ENCODE assay signal across 9 cellular contexts in genomic region chr13:75365724-75366173, GRCh38.
DNase-seq lines count a peak whose midpoint lies in the region; ATAC-seq and TF ChIP-seq lines count a peak whose summit lies in the region.
"Had no signal": no experiment of that assay in that cellular context is flagged by ENCODE, and none has a peak within 500 bp of the region (broad histone marks: within the 10 kb centered on the region; RNA-seq: fewer than 3 reads in every experiment).

No MANE protein-coding gene starts in this region.

- POLR2A ChIA-PET in naive thymus-derived CD4-positive, alpha-beta T cell (lab: Charles Lee), result interaction anchor here (1.0 kb wide), 1 partner anchor 40 kb away, joined by 4 read pairs; no protein-coding TSS in a partner anchor

- peak overlapping the region; percentile 79 for H3K27ac Mint-ChIP-seq in activated naive CD8-positive, alpha-beta T cell treated with anti-CD3 and anti-CD28 coated beads for 36 hours
- H3K27ac Mint-ChIP-seq in naive thymus-derived CD4-positive, alpha-beta T cell, result peak overlapping the region in 1 of 9 donors; percentile 86

- H3K36me3 ChIP-seq in naive thymus-derived CD4-positive, alpha-beta T cell (ENCODE audit: control insufficient read depth in 2 of 3, insufficient read depth in 3 of 3, low read length in 3 of 3), result no peaks in the 10 kb centered on the region
- no peaks in the 10 kb centered on the region for H3K36me3 ChIP-seq in effector memory CD4-positive, alpha-beta T cell (ENCODE audit: control insufficient read depth, insufficient read depth, low read length)

- no peaks in the 10 kb centered on the region for H3K4me1 ChIP-seq in naive thymus-derived CD4-positive, alpha-beta T cell (ENCODE audit: control insufficient read depth in 2 of 2, insufficient read depth in 2 of 2, low read length in 2 of 2)
- H3K4me1 ChIP-seq in effector memory CD4-positive, alpha-beta T cell (ENCODE audit: control insufficient read depth, insufficient read depth, low read length, poor library complexity, severe bottlenecking), result no peaks in the 10 kb centered on the region

- H3K27ac ChIP-seq in naive thymus-derived CD4-positive, alpha-beta T cell (ENCODE audit: low read depth, low read length), result no peak overlapping the region
- no peak overlapping the region for H3K27ac ChIP-seq in effector memory CD4-positive, alpha-beta T cell (ENCODE audit: insufficient read depth, low read length, poor library complexity, severe bottlenecking)
- no peak overlapping the region for H3K27ac ChIP-seq in substantia nigra (ENCODE audit: low read depth, low read length, poor library complexity, severe bottlenecking)
- H3K27ac ChIP-seq: VCaP had no signal

- H3K36me3 Mint-ChIP-seq in activated naive CD8-positive, alpha-beta T cell treated with anti-CD3 and anti-CD28 coated beads for 36 hours, result no peaks in the 10 kb centered on the region
- no peaks in the 10 kb centered on the region for H3K36me3 Mint-ChIP-seq in naive thymus-derived CD4-positive, alpha-beta T cell

- CTCF ChIA-PET in naive thymus-derived CD4-positive, alpha-beta T cell (lab: Charles Lee), result no interaction called here

- no peak overlapping the region for H3K4me3 ChIP-seq in naive thymus-derived CD4-positive, alpha-beta T cell (ENCODE audit: low read length)
- H3K4me3 ChIP-seq in effector memory CD4-positive, alpha-beta T cell (ENCODE audit: insufficient read depth, low read depth, low read length, poor library complexity, severe bottlenecking), result no peak overlapping the region

- peak overlapping the region; percentile 26 for H3K4me3 Mint-ChIP-seq in activated naive CD8-positive, alpha-beta T cell treated with anti-CD3 and anti-CD28 coated beads for 36 hours
- H3K4me3 Mint-ChIP-seq in naive thymus-derived CD4-positive, alpha-beta T cell, result peak overlapping the region in 1 of 10 donors; percentile 72

- H3K9me3 Mint-ChIP-seq in activated naive CD8-positive, alpha-beta T cell treated with anti-CD3 and anti-CD28 coated beads for 36 hours, result no peaks in the 10 kb centered on the region
- H3K9me3 Mint-ChIP-seq in naive thymus-derived CD4-positive, alpha-beta T cell, result no peaks in the 10 kb centered on the region

- peak; percentile 95 for ATAC-seq in GM21447 (IDR thresholded peaks at IDR 0.05; ENCODE audit: unreplicated experiment)
- peak; percentile 88 for ATAC-seq in HG03575 (IDR thresholded peaks at IDR 0.05; ENCODE audit: extremely low read depth, insufficient number of reproducible peaks, low FRiP score, unreplicated experiment)
- ATAC-seq in naive thymus-derived CD4-positive, alpha-beta T cell, result peak; percentile 75

- DNase-seq in activated naive CD8-positive, alpha-beta T cell treated with anti-CD3 and anti-CD28 coated beads for 36 hours, result no peak
- peak in 1 of 9 donors; percentile 34 for DNase-seq in naive thymus-derived CD4-positive, alpha-beta T cell
- no peak for DNase-seq in effector memory CD4-positive, alpha-beta T cell
- DNase-seq in substantia nigra (lab: John Stamatoyannopoulos, UW) (no peak), RPMI8226 (no peak)

- H3K27me3 Mint-ChIP-seq in activated naive CD8-positive, alpha-beta T cell treated with anti-CD3 and anti-CD28 coated beads for 36 hours, result peaks cover 6% of the 10 kb centered on the region
- H3K27me3 Mint-ChIP-seq in naive thymus-derived CD4-positive, alpha-beta T cell, result peaks cover 0 to 8% (median 0%) of the 10 kb centered on the region in 5 donors

- H3K27me3 ChIP-seq in naive thymus-derived CD4-positive, alpha-beta T cell (ENCODE audit: control insufficient read depth in 2 of 2, insufficient read depth in 2 of 2, low read length in 2 of 2), result no peaks in the 10 kb centered on the region
- H3K27me3 ChIP-seq in effector memory CD4-positive, alpha-beta T cell (replicated peaks; ENCODE audit: control insufficient read depth, insufficient read depth, low read length, poor library complexity, severe bottlenecking), result no peaks in the 10 kb centered on the region

- 0 out of 2 replicates have a peak, but pooled peaks have one; percentile 15 for TF ChIP-seq CTCF in GM12874 (IDR thresholded peaks at IDR 0.05; ENCODE audit: insufficient read depth, low read depth, low read length)

- intact Hi-C loops in naive thymus-derived CD4-positive, alpha-beta T cell (cut with micrococcal nuclease), result loop anchor here in 1 of 2 donors (1.0 to 5.0 kb wide), 4 partner anchors 39 to 1078 kb away; partner anchors contain the start of gene LMO7

- H3K9me3 ChIP-seq in naive thymus-derived CD4-positive, alpha-beta T cell (ENCODE audit: control insufficient read depth in 2 of 3, low read length in 3 of 3), result no peaks in the 10 kb centered on the region
- H3K9me3 ChIP-seq in effector memory CD4-positive, alpha-beta T cell (ENCODE audit: control insufficient read depth, low read length), result no peaks in the 10 kb centered on the region

- H3K4me1 Mint-ChIP-seq in activated naive CD8-positive, alpha-beta T cell treated with anti-CD3 and anti-CD28 coated beads for 36 hours, result peaks cover 33% of the 10 kb centered on the region
- H3K4me1 Mint-ChIP-seq in naive thymus-derived CD4-positive, alpha-beta T cell, result peaks cover 0 to 25% (median 0%) of the 10 kb centered on the region in 7 donors
